13 cellular contexts compared by ENCODE assay signal in the genomic region with DNA sequence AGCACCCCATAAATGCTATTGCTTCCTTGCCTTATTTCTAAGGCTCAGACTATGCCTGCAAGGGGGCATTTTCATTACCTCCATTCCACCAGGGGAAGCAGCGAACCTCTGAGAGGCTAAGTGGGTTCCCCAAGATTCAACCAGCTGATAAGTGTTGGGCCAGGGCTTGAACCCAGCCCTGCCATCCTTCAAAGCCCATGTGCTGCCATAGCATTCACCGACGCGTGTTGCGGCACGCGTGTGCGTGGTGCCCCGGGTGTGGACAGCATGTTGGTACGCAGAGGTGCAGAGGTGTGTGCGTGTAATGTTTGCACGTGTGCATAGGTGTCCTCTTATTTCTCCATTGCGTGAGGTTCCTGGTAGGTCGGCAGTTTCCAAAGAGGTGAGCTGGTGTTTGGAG.
A peak's percentile ranks its signal among the peaks of the same experiment; 100 is the strongest.
DNase-seq lines count a peak whose midpoint lies in the region; ATAC-seq and TF ChIP-seq lines count a peak whose summit lies in the region.
"Had no signal": no experiment of that assay in that cellular context is flagged by ENCODE, and none has a peak within 500 bp of the region (broad histone marks: within the 10 kb centered on the region; RNA-seq: fewer than 3 reads in every experiment).

No MANE protein-coding gene starts in this region.

- no peak overlapping the region for H2BK12ac ChIP-seq in neuronal stem cell (ENCODE audit: low read length)

- H3K4me3 ChIP-seq in neuronal stem cell (ENCODE audit: low read length in 2 of 2) (no peak overlapping the region), uterus (peak overlapping the region; percentile 19 to 88)
- H3K4me3 ChIP-seq: GM23338 had no signal

- H2BK15ac ChIP-seq in neuronal stem cell (ENCODE audit: low read length) = no peak overlapping the region

- peak; percentile 58 for DNase-seq in Right ventricle myocardium inferior (ENCODE audit: missing footprints)
- no peak for DNase-seq in Right ventricle myocardium superior
- DNase-seq in epithelial cell of prostate (ENCODE audit: low read depth, low spot score) = no peak
- DNase-seq in neuronal stem cell (ENCODE audit: low spot score) = no peak
- DNase-seq in uterus = no peak
- DNase-seq in NCI-H1048 (lab: John Stamatoyannopoulos, UW) = no peak
- DNase-seq in glomerular visceral epithelial cell (ENCODE audit: extremely low spot score) = no peak
- DNase-seq: activated CD4-positive, CD25-positive, alpha-beta regulatory T cell; activated effector memory CD4-positive, alpha-beta T cell treated with anti-CD3 and anti-CD28 coated beads, Interleukin-2, amount 50 U/mL, for 16 hours; NCI-H1436; stimulated activated naive CD4-positive, alpha-beta T cell treated with Interleukin-2 at 50 U/mL for 16 hours had no signal

- no peak overlapping the region for H2BK120ac ChIP-seq in neuronal stem cell (ENCODE audit: low read depth, low read length)

- H3K9ac ChIP-seq in neuronal stem cell (ENCODE audit: low read depth, low read length, poor library complexity) = no peak overlapping the region

- H3K27me3 ChIP-seq in neuronal stem cell (ENCODE audit: control insufficient read depth in 3 of 3, insufficient read depth in 3 of 3, low read depth in 1 of 3, low read length in 3 of 3) = peaks cover 0 to 96% (median 17%) of the 10 kb centered on the region in 3 experiments
- H3K27me3 ChIP-seq in uterus = no peaks in the 10 kb centered on the region

- no peak for ATAC-seq in Right ventricle myocardium inferior
- ATAC-seq in Right ventricle myocardium superior (ENCODE audit: poor library complexity) = no peak
- no peak for ATAC-seq in HG03457 (IDR thresholded peaks at IDR 0.05; ENCODE audit: unreplicated experiment)

- no peak overlapping the region for H3K4ac ChIP-seq in neuronal stem cell (ENCODE audit: low read length)

- TF ChIP-seq CTCF in uterus (IDR thresholded peaks at IDR 0.05) = no peak

- H3K14ac ChIP-seq in neuronal stem cell (ENCODE audit: low read length) = no peak overlapping the region

- no peak overlapping the region for H2BK5ac ChIP-seq in neuronal stem cell (ENCODE audit: low read length)

- TF ChIP-seq POLR2A in uterus (IDR thresholded peaks at IDR 0.05) = no peak

- H3K9me3 ChIP-seq in neuronal stem cell (replicated peaks in 1 of 2; ENCODE audit: control insufficient read depth in 2 of 2, insufficient read depth in 1 of 2, low read depth in 1 of 2, low read length in 2 of 2) = no peaks in the 10 kb centered on the region
- H3K9me3 ChIP-seq in uterus = no peaks in the 10 kb centered on the region

- no peaks in the 10 kb centered on the region for H3K36me3 ChIP-seq in neuronal stem cell (replicated peaks in 1 of 2; ENCODE audit: control insufficient read depth in 2 of 2, insufficient read depth in 2 of 2, low read length in 2 of 2)
- H3K36me3 ChIP-seq in uterus = no peaks in the 10 kb centered on the region

- H3K18ac ChIP-seq in neuronal stem cell (ENCODE audit: low read length) = no peak overlapping the region

- no peak overlapping the region for H4K91ac ChIP-seq in neuronal stem cell (ENCODE audit: low read depth, low read length, poor library complexity)

- H3K27ac ChIP-seq in epithelial cell of prostate = peak overlapping the region; percentile 99
- no peak overlapping the region for H3K27ac ChIP-seq in neuronal stem cell (replicated peaks; ENCODE audit: low read length)
- H3K27ac ChIP-seq in uterus = peak overlapping the region; percentile 99 to 100

- no peak overlapping the region for H4K8ac ChIP-seq in neuronal stem cell (ENCODE audit: low read depth, low read length)

- H3K23ac ChIP-seq in neuronal stem cell (ENCODE audit: low read depth, low read length, poor library complexity) = peak overlapping the region; percentile 8

- intact Hi-C loops in Right ventricle myocardium inferior (cut with DNase I) = no loop called here
- intact Hi-C loops in Right ventricle myocardium superior (cut with DNase I) = no loop called here
- intact Hi-C loops in uterus (cut with DNase I; ENCODE audit: low total_unique reads) = no loop called here

- WGBS in neuronal stem cell (ENCODE audit: extremely low coverage in 2 of 2, insufficient read length in 2 of 2, insufficient replicate concordance in 1 of 2), 2 donors = no CpG with 5 or more reads among the region's 14 CpGs

- no peak overlapping the region for H2AFZ ChIP-seq in neuronal stem cell (ENCODE audit: low read length)
- H2AFZ ChIP-seq: GM23338 had no signal

- H3K4me1 ChIP-seq in neuronal stem cell (ENCODE audit: control insufficient read depth in 2 of 2, insufficient read depth in 1 of 2, low read depth in 1 of 2, low read length in 2 of 2) (peaks cover 0 to 5% of the 10 kb centered on the region in 2 donors), uterus (peaks cover 20 to 48% of the 10 kb centered on the region in 2 donors)

- peaks cover 1% of the 10 kb centered on the region for H3K79me1 ChIP-seq in neuronal stem cell (ENCODE audit: low read depth, low read length)

- H2AK5ac ChIP-seq in neuronal stem cell (ENCODE audit: low read depth, low read length) = no peak overlapping the region

- H3K4me2 ChIP-seq in neuronal stem cell (ENCODE audit: insufficient read depth, low read length, poor library complexity, severe bottlenecking) = no peak overlapping the region
- H3K4me2 ChIP-seq: GM23338 had no signal

Comparison
In these comparisons a context has a peak if more than half of its experiments do, and no peak if none do; other contexts are left out.
1. H3K4me3 ChIP-seq: peak in uterus (2 of 2); none in neuronal stem cell (0 of 2).